ENCODE assay signal across 12 cellular contexts in the genomic region with DNA sequence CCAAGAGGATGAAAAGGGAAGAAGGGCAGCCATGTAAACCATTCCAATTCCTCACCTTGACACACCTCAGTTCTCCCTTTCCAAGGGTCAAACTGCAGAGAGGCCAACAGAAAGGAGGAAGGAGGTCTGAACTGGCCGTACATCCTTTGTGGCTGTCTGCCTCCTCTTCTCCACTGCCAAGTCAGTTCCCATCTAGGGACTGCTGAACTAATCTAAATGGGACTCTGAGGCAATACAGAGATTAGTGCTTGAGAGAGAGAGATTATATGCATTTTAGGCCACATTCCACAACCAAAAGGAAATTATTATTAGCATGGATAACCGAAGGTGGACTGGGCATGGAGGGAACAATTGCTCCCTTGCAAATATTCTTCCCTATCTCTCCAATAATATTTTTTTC. TPM values are rescaled to one million over a fixed set of nuclear protein-coding genes. Genes with fewer than 3 reads are reported as not detected.
DNase-seq lines count a peak whose midpoint lies in the region; ATAC-seq and TF ChIP-seq lines count a peak whose summit lies in the region.
"Had no signal": no experiment of that assay in that cellular context is flagged by ENCODE, and none has a peak within 500 bp of the region (broad histone marks: within the 10 kb centered on the region; RNA-seq: fewer than 3 reads in every experiment).

No MANE protein-coding gene starts in this region.

- in situ Hi-C loops in Panc1 (cut with HindIII; ENCODE audit: low pct_unique_long_range_greater_than_20kb, low sequenced_read_pairs): no loop called here

- H3K9me3 ChIP-seq in BLaER1 treated with 17β-estradiol and CSF1 and Interleukin-3, amounts not matched to agents 10 nM and 100 nM (replicated peaks in 1 of 11): peaks cover 0 to 3% (median 0%) of the 10 kb centered on the region in 11 experiments; a peak in 1 of 22 replicates
- H3K9me3 ChIP-seq in Panc1 (ENCODE audit: control insufficient read depth, insufficient read depth, low read depth, low read length): no peaks in the 10 kb centered on the region
- no peaks in the 10 kb centered on the region for H3K9me3 ChIP-seq in neuron (ENCODE audit: low read length)

- peaks cover 0 to 22% (median 3%) of the 10 kb centered on the region in 11 experiments; a peak in 1 of 22 replicates for H3K36me3 ChIP-seq in BLaER1 treated with 17β-estradiol and CSF1 and Interleukin-3, amounts not matched to agents 10 nM and 100 nM
- H3K36me3 ChIP-seq in Panc1 (ENCODE audit: control insufficient read depth, insufficient read depth, low read length) (peaks cover 4% of the 10 kb centered on the region; the same call in 1 of the 2 replicates), neuron (ENCODE audit: insufficient read depth, low read length) (peaks cover 6% of the 10 kb centered on the region)

- no peak overlapping the region for H2AFZ ChIP-seq in neuron (ENCODE audit: low read depth, low read length)

- H3K9ac ChIP-seq in BLaER1 treated with 17β-estradiol and CSF1 and Interleukin-3, amounts not matched to agents 10 nM and 100 nM: peak overlapping the region in 4 of 11 experiments; percentile 90 to 95 (median 92); a peak in 3 of 22 replicates

- CTCF ChIA-PET in Panc1 (lab: Charles Lee): no interaction called here

- H3K4me1 ChIP-seq in BLaER1 treated with 17β-estradiol and CSF1 and Interleukin-3, amounts not matched to agents 10 nM and 100 nM: peaks cover 34 to 61% (median 41%) of the 10 kb centered on the region in 10 experiments
- H3K4me1 ChIP-seq in Panc1 (ENCODE audit: control insufficient read depth, insufficient read depth, low read length) (peaks cover 30% of the 10 kb centered on the region), neuron (ENCODE audit: insufficient read depth, low read length) (peaks cover 27% of the 10 kb centered on the region)

- no peak overlapping the region for H3K27ac ChIP-seq in BLaER1 treated with 17β-estradiol and CSF1 and Interleukin-3, amounts not matched to agents 10 nM and 100 nM
- no peak overlapping the region; the same call in 1 of the 2 replicates for H3K27ac ChIP-seq in Panc1 (ENCODE audit: low read length)

- intact Hi-C loops in Panc1 (cut with micrococcal nuclease; ENCODE audit: unreplicated experiment): no loop called here

- ATAC-seq in Panc1 (no peak), GM19023 (IDR thresholded peaks at IDR 0.05; ENCODE audit: unreplicated experiment) (no peak)
- ATAC-seq: stimulated activated naive B cell treated with anti-CD40 and anti-IgM and Interleukin-4, amounts not matched to agents 10 μg/mL and 1 μg/mL and 100 μg/mL, for 72 hours had no signal

- no TSS peak for BruUV-seq in Panc1 (replicated peaks; lab: Mats Ljungman, UMichigan)

- H3K27me3 ChIP-seq in BLaER1 treated with 17β-estradiol and CSF1 and Interleukin-3, amounts not matched to agents 10 nM and 100 nM: no peaks in the 10 kb centered on the region
- H3K27me3 ChIP-seq in Panc1 (ENCODE audit: control insufficient read depth, insufficient read depth, low read length) (no peaks in the 10 kb centered on the region), neuron (ENCODE audit: insufficient read depth, low read length) (no peaks in the 10 kb centered on the region)

- H4K20me1 ChIP-seq in BLaER1 treated with 17β-estradiol and CSF1 and Interleukin-3, amounts not matched to agents 10 nM and 100 nM: peaks cover 23 to 66% (median 48%) of the 10 kb centered on the region in 11 experiments; a peak in 19 of 22 replicates

- no peak for TF ChIP-seq CTCF in Panc1 (IDR thresholded peaks at IDR 0.05)
- TF ChIP-seq CTCF in epithelial cell of proximal tubule (conservative IDR thresholded peaks at IDR 0.05; ENCODE audit: low read depth, low read length): no peak

- H3K4me2 ChIP-seq in BLaER1 treated with 17β-estradiol and CSF1 and Interleukin-3, amounts not matched to agents 10 nM and 100 nM: peak overlapping the region; percentile 78 to 100 (median 93)

- H3K4me3 ChIP-seq in BLaER1 treated with 17β-estradiol and CSF1 and Interleukin-3, amounts not matched to agents 10 nM and 100 nM: peak overlapping the region in 8 of 10 experiments; percentile 62 to 84 (median 76); a peak in 15 of 20 replicates
- H3K4me3 ChIP-seq in Panc1 (ENCODE audit: low read depth in 2 of 2, low read length in 2 of 2) (peak overlapping the region; percentile 75 to 93), epithelial cell of proximal tubule (ENCODE audit: low read depth, low read length) (peak overlapping the region; percentile 83), neuron (ENCODE audit: low read length) (peak overlapping the region; percentile 81)

- POLR2A ChIA-PET in Panc1 (lab: Charles Lee): no interaction called here

- no peak for DNase-seq in Panc1 (ENCODE audit: low read depth, low spot score)
- no peak for DNase-seq in epithelial cell of proximal tubule (ENCODE audit: low read depth)
- DNase-seq in ecto neural progenitor cell (ENCODE audit: low spot score): no peak
- DNase-seq in NCI-H146 treated with DMSO at 0.1 percent for 48 hours (lab: John Stamatoyannopoulos, UW; ENCODE audit: unreplicated experiment): no peak
- no peak for DNase-seq in NCI-H1417 treated with DMSO at 0.1 percent for 48 hours (lab: John Stamatoyannopoulos, UW)
- DNase-seq: activated CD8-positive, alpha-beta memory T cell treated with anti-CD3 and anti-CD28 coated beads, Interleukin-2, amount 50 U/mL, for 4 hours; aorta; NCI-H1105; stimulated activated naive B cell treated with anti-CD40 and anti-IgM and Interleukin-4, amounts not matched to agents 10 μg/mL and 1 μg/mL and 100 μg/mL, for 72 hours had no signal

RNA-seq across cellular contexts. Expression of gene ARHGEF11, which starts 2.7 kb away (rescaled TPM):
- total RNA-seq in Panc1 (2021; ENCODE audit: unreplicated experiment) (55.5 TPM), epithelial cell of proximal tubule (15.9 and 19.3 TPM in 2 replicates)
- 44.3 TPM for polyA plus RNA-seq in Panc1 (2012; ENCODE audit: insufficient read length)

RNA-seq across cellular contexts. Expression of gene ETV3L, which starts 56.8 kb away (rescaled TPM):
- not detected for total RNA-seq in Panc1 (2021; ENCODE audit: unreplicated experiment)
- polyA plus RNA-seq in Panc1 (2012; ENCODE audit: insufficient read length): not detected
- not detected in 2 replicates for total RNA-seq in epithelial cell of proximal tubule
- total RNA-seq: aorta had no signal
- polyA plus RNA-seq: aorta had no signal
